ENCODE assay signal across 11 cellular contexts in genomic region chr13:111387026-111387871, GRCh38.
"Had no signal": no experiment of that assay in that cellular context is flagged by ENCODE, and none has a peak within 500 bp of the region (broad histone marks: within the 10 kb centered on the region; RNA-seq: fewer than 3 reads in every experiment).

No MANE protein-coding gene starts in this region.

- H3K4me2 ChIP-seq: smooth muscle cell had no signal

- H3K27ac Mint-ChIP-seq: activated CD4-positive, alpha-beta T cell treated with anti-CD3 and anti-CD28 coated beads, Interleukin-2, amount 10 ng/mL, durations not matched to agents 7 days and 5 days; mesothelial cell of epicardium; stimulated activated naive B cell treated with anti-CD40 and anti-IgM and Interleukin-4, amounts not matched to agents 10 μg/mL and 1 μg/mL and 100 μg/mL, for 72 hours; WTC11 had no signal

- H3K9me3 ChIP-seq: adrenal gland, colonic mucosa had no signal

- H3K27ac ChIP-seq: adrenal gland, colonic mucosa, SK-N-MC had no signal

- H3K36me3 Mint-ChIP-seq: mesothelial cell of epicardium; stimulated activated naive B cell treated with anti-CD40 and anti-IgM and Interleukin-4, amounts not matched to agents 10 μg/mL and 1 μg/mL and 100 μg/mL, for 72 hours; WTC11 had no signal

- ATAC-seq: right cardiac atrium, WTC11 had no signal

- H3K4me1 Mint-ChIP-seq: WTC11 had no signal

- H3K27me3 ChIP-seq: adrenal gland, colonic mucosa had no signal

- DNase-seq: activated CD4-positive, alpha-beta T cell treated with anti-CD3 and anti-CD28 coated beads, Interleukin-2, amount 10 ng/mL, durations not matched to agents 7 days and 5 days; activated naive CD4-positive, alpha-beta T cell treated with Interleukin-2 at 50 U/mL for 16 hours; colonic mucosa; effector CD8-positive, alpha-beta T cell; right cardiac atrium; stimulated activated naive B cell treated with anti-CD40 and anti-IgM and Interleukin-4, amounts not matched to agents 10 μg/mL and 1 μg/mL and 100 μg/mL, for 72 hours had no signal

- H3K4me1 ChIP-seq: adrenal gland, colonic mucosa had no signal

- H3K9me3 Mint-ChIP-seq: activated CD4-positive, alpha-beta T cell treated with anti-CD3 and anti-CD28 coated beads, Interleukin-2, amount 10 ng/mL, durations not matched to agents 7 days and 5 days; mesothelial cell of epicardium; WTC11 had no signal

- H3K27me3 Mint-ChIP-seq: activated CD4-positive, alpha-beta T cell treated with anti-CD3 and anti-CD28 coated beads, Interleukin-2, amount 10 ng/mL, durations not matched to agents 7 days and 5 days had no signal

- H3K4me3 Mint-ChIP-seq: activated CD4-positive, alpha-beta T cell treated with anti-CD3 and anti-CD28 coated beads, Interleukin-2, amount 10 ng/mL, durations not matched to agents 7 days and 5 days; mesothelial cell of epicardium; stimulated activated naive B cell treated with anti-CD40 and anti-IgM and Interleukin-4, amounts not matched to agents 10 μg/mL and 1 μg/mL and 100 μg/mL, for 72 hours; WTC11 had no signal
